Comparison of ENCODE assay signal across 12 cellular contexts in genomic region chr20:41889125-41889870, GRCh38.
DNase-seq lines count a peak whose midpoint lies in the region; ATAC-seq, FAIRE-seq and TF ChIP-seq lines count a peak whose summit lies in the region.
"Had no signal": no experiment of that assay in that cellular context is flagged by ENCODE, and none has a peak within 500 bp of the region (broad histone marks: within the 10 kb centered on the region; RNA-seq: fewer than 3 reads in every experiment).

No MANE protein-coding gene starts in this region.

- H3K27me3 Mint-ChIP-seq in progenitor cell of endocrine pancreas = peaks cover 2% of the 10 kb centered on the region

- TF ChIP-seq RAD21 in SK-N-SH (IDR thresholded peaks at IDR 0.05; ENCODE audit: low read length) (peak; percentile 77), GM12878 (IDR thresholded peaks at IDR 0.05; ENCODE audit: insufficient read depth, low read depth, low read length) (peak; percentile 51)

- H3K27ac Mint-ChIP-seq in progenitor cell of endocrine pancreas = no peak overlapping the region

- no peak overlapping the region for H3K9ac ChIP-seq in SK-N-SH
- no peak overlapping the region for H3K9ac ChIP-seq in GM12878 (ENCODE audit: control insufficient read depth, insufficient read depth, low read length)

- peaks cover 4% of the 10 kb centered on the region for H3K9me3 Mint-ChIP-seq in progenitor cell of endocrine pancreas (ENCODE audit: low read depth)

- FAIRE-seq in GM12878 (lab: Jason Lieb, UNC) = no peak
- FAIRE-seq: islet of Langerhans had no signal

- no peaks in the 10 kb centered on the region for H3F3A ChIP-seq in SK-N-SH (replicated peaks; ENCODE audit: insufficient read depth)

- H3K9me3 ChIP-seq in SK-N-SH (no peaks in the 10 kb centered on the region), GM12878 (replicated peaks; ENCODE audit: control insufficient read depth, insufficient read depth, low read length) (no peaks in the 10 kb centered on the region)
- H3K9me3 ChIP-seq: psoas muscle had no signal

- no peak for TF ChIP-seq EP300 in SK-N-SH (IDR thresholded peaks at IDR 0.05; ENCODE audit: borderline replicate concordance in 1 of 2, low read depth in 1 of 2, low read length in 1 of 2)
- TF ChIP-seq EP300 in GM12878 (IDR thresholded peaks at IDR 0.05; ENCODE audit: borderline replicate concordance in 1 of 2, control insufficient read depth in 1 of 2, low read depth in 2 of 2, low read length in 2 of 2) = no peak

- H3K4me1 Mint-ChIP-seq in progenitor cell of endocrine pancreas (ENCODE audit: low read depth) = peaks cover 8% of the 10 kb centered on the region

- no peaks in the 10 kb centered on the region for H3K27me3 ChIP-seq in SK-N-SH (ENCODE audit: insufficient read depth)
- no peaks in the 10 kb centered on the region for H3K27me3 ChIP-seq in GM12878 (replicated peaks in 1 of 2; ENCODE audit: control insufficient read depth in 2 of 2, insufficient read depth in 2 of 2, low read length in 1 of 2)

- H4K20me1 ChIP-seq in SK-N-SH (ENCODE audit: insufficient read depth) (no peaks in the 10 kb centered on the region), GM12878 (ENCODE audit: control insufficient read depth, insufficient read depth) (no peaks in the 10 kb centered on the region)

- H3K9me2 ChIP-seq in SK-N-SH = no peaks in the 10 kb centered on the region

- SMC1A ChIA-PET in GM12878 (lab: Charles Lee; ENCODE audit: uncharacterized antibody, unreplicated experiment) = interaction anchor here (1.0 kb wide), 1 partner anchor 11 kb away, joined by 4 read pairs; no protein-coding TSS in a partner anchor

- TF ChIP-seq CTCF in SK-N-SH (IDR thresholded peaks at IDR 0.05) (no peak), NB4 (IDR thresholded peaks at IDR 0.05; ENCODE audit: low read depth, low read length) (no peak), GM12878 (IDR thresholded peaks at IDR 0.05 in 2 of 3, conservative IDR thresholded peaks at IDR 0.05 in 1 of 3; ENCODE audit: control insufficient read depth in 2 of 3, extremely low read depth in 1 of 3, insufficient read depth in 1 of 3, low read depth in 3 of 3, low read length in 3 of 3) (peak in 2 of 3 experiments; percentile 17 to 29; a peak in 2 of 6 replicates), progenitor cell of endocrine pancreas (IDR thresholded peaks at IDR 0.05; ENCODE audit: unreplicated experiment) (peak; percentile 17)

- no TSS peak for BruUV-seq in GM12878 (replicated peaks; lab: Mats Ljungman, UMichigan)

- no peaks in the 10 kb centered on the region for H3K36me3 Mint-ChIP-seq in progenitor cell of endocrine pancreas (ENCODE audit: insufficient read depth)

- H3K36me3 ChIP-seq in SK-N-SH (replicated peaks in 1 of 2; ENCODE audit: control insufficient read depth in 1 of 2, insufficient read depth in 2 of 2, low read length in 1 of 2) = no peaks in the 10 kb centered on the region
- no peaks in the 10 kb centered on the region for H3K36me3 ChIP-seq in GM12878 (ENCODE audit: control insufficient read depth in 2 of 2, insufficient read depth in 2 of 2, low read length in 1 of 2)

- CTCF ChIA-PET in SK-N-SH (lab: Yijun Ruan, JAX) = interaction anchor here (0.6 to 2.2 kb wide), 26 partner anchors 10 to 1302 kb away, joined by 3 to 20 read pairs (median 4); partner anchors contain the start of gene PTPRT
- CTCF ChIA-PET in GM12878 (lab: Yijun Ruan, JAX) = interaction anchor here (0.8 to 1.2 kb wide), 2 partner anchors 11 to 1541 kb away, joined by 3 to 4 read pairs; no protein-coding TSS in a partner anchor

- H3K27ac ChIP-seq in SK-N-SH (ENCODE audit: low read depth in 2 of 2, low read length in 1 of 2) (no peak overlapping the region), GM12878 (ENCODE audit: control insufficient read depth, insufficient read depth) (no peak overlapping the region)
- H3K27ac ChIP-seq: psoas muscle had no signal

- H2AFZ ChIP-seq in SK-N-SH (ENCODE audit: low read depth) (no peak overlapping the region), GM12878 (ENCODE audit: control insufficient read depth, low read depth, low read length) (no peak overlapping the region)

- H3K4me3 Mint-ChIP-seq in progenitor cell of endocrine pancreas (ENCODE audit: low read depth) = no peak overlapping the region

- RAD21 ChIA-PET in GM12878 (lab: Charles Lee; ENCODE audit: unreplicated experiment) = no interaction called here

- DNase-seq in SK-N-SH = peak; percentile 47
- peak; percentile 23 for DNase-seq in NB4 (ENCODE audit: low read depth)
- no peak for DNase-seq in GM12878 (ENCODE audit: low read depth, low spot score)
- no peak for DNase-seq in progenitor cell of endocrine pancreas (ENCODE audit: low spot score, unreplicated experiment)
- no peak for DNase-seq in Right ventricle myocardium superior
- DNase-seq: activated CD4-positive, alpha-beta T cell treated with anti-CD3 and anti-CD28 coated beads, Interleukin-2, amount 50 U/mL, for 1 hour; AML-193; psoas muscle had no signal

- ATAC-seq in SK-N-SH treated with all-trans-retinoic acid at 6 μM for 48 hours = no peak
- no peak for ATAC-seq in GM12878
- no peak for ATAC-seq in HG03280 (IDR thresholded peaks at IDR 0.05; ENCODE audit: unreplicated experiment)
- ATAC-seq in HG03342 (IDR thresholded peaks at IDR 0.05; ENCODE audit: unreplicated experiment) = no peak
- ATAC-seq in Right ventricle myocardium superior (ENCODE audit: poor library complexity) = no peak
- ATAC-seq: psoas muscle had no signal

- POLR2A ChIA-PET in SK-N-SH (lab: Yijun Ruan, JAX) (no interaction called here), GM12878 (lab: Charles Lee) (no interaction called here)

- WGBS in SK-N-SH (ENCODE audit: low lambda C conversion rate) = 10% methylated on average over 3 of the region's 3 CpGs
- WGBS in GM12878 (ENCODE audit: insufficient coverage, insufficient replicate concordance, low lambda C conversion rate, missing lambda C conversion rate) = 2% methylated on average over 3 of the region's 3 CpGs

- in situ Hi-C loops in GM12878 (cut with MboI) = no loop called here

- H3K4me2 ChIP-seq in SK-N-SH (no peak overlapping the region), GM12878 (ENCODE audit: control insufficient read depth, insufficient read depth) (no peak overlapping the region)

- intact Hi-C loops in GM12878 (cut with micrococcal nuclease; ENCODE audit: unreplicated experiment) (no loop called here), Right ventricle myocardium superior (cut with DNase I) (no loop called here)

- H3K4me3 ChIP-seq in SK-N-SH (ENCODE audit: low read depth in 2 of 2, low read length in 1 of 2) = no peak overlapping the region
- no peak overlapping the region for H3K4me3 ChIP-seq in NB4 (ENCODE audit: low read depth, low read length)
- no peak overlapping the region for H3K4me3 ChIP-seq in GM12878
- H3K4me3 ChIP-seq: psoas muscle had no signal

- no peaks in the 10 kb centered on the region for H3K79me2 ChIP-seq in SK-N-SH (ENCODE audit: insufficient read depth)
- H3K79me2 ChIP-seq in GM12878 (ENCODE audit: control insufficient read depth, insufficient read depth, low read length) = no peaks in the 10 kb centered on the region

- TF ChIP-seq POLR2A in NB4 (IDR thresholded peaks at IDR 0.05; ENCODE audit: extremely low read depth, insufficient read length) (no peak), GM12878 (IDR thresholded peaks at IDR 0.05; ENCODE audit: low read depth, low read length) (no peak)

- H3K4me1 ChIP-seq in SK-N-SH (ENCODE audit: control insufficient read depth in 1 of 2, insufficient read depth in 2 of 2, low read depth in 1 of 2, low read length in 1 of 2) = no peaks in the 10 kb centered on the region
- H3K4me1 ChIP-seq in GM12878 (ENCODE audit: control insufficient read depth, insufficient read depth, low read length) = no peaks in the 10 kb centered on the region
- H3K4me1 ChIP-seq: psoas muscle had no signal

TF ChIP-seq in SK-N-SH, 30 proteins besides CTCF, POLR2A, EP300 and RAD21:
- TF ChIP-seq TAF1 (IDR thresholded peaks at IDR 0.05; ENCODE audit: borderline replicate concordance, low read depth, low read length) (no peak), SMC3 (IDR thresholded peaks at IDR 0.05; ENCODE audit: low read depth, low read length) (peak; percentile 36; the same call in 1 of the 2 replicates)

TF ChIP-seq in SK-N-SH treated with all-trans-retinoic acid at 6 μM for 48 hours, 23 proteins besides CTCF, POLR2A, EP300 and RAD21 (continues in another document):
- no peak for TF ChIP-seq ZNF8 (CRISPR knock-in tag; IDR thresholded peaks at IDR 0.05)
- no peak for TF ChIP-seq TCF4 (CRISPR knock-in tag; IDR thresholded peaks at IDR 0.05; ENCODE audit: borderline replicate concordance)
- no peak for TF ChIP-seq ARNTL (CRISPR knock-in tag; IDR thresholded peaks at IDR 0.05; ENCODE audit: borderline replicate concordance, low read depth)
- no peak for TF ChIP-seq ISL1 (CRISPR knock-in tag; IDR thresholded peaks at IDR 0.05)
- TF ChIP-seq ZFP3 (CRISPR knock-in tag; IDR thresholded peaks at IDR 0.05) = no peak

TF ChIP-seq in GM12878, 131 proteins besides CTCF, POLR2A, EP300 and RAD21:
- TF ChIP-seq ATF7 (IDR thresholded peaks at IDR 0.05; ENCODE audit: low read depth) = no peak
- no peak for TF ChIP-seq PBX3 (IDR thresholded peaks at IDR 0.05; ENCODE audit: insufficient replicate concordance, low read depth, low read length)
- no peak for TF ChIP-seq HSF1 (IDR thresholded peaks at IDR 0.05; ENCODE audit: low read depth, low read length)
- TF ChIP-seq NRF1 (conservative IDR thresholded peaks at IDR 0.05; ENCODE audit: low read depth, low read length) = no peak
- no peak for TF ChIP-seq CHD2 (IDR thresholded peaks at IDR 0.05; ENCODE audit: borderline replicate concordance, low read depth, low read length)
- TF ChIP-seq NR2C1 (IDR thresholded peaks at IDR 0.05) = no peak
- no peak for TF ChIP-seq CEBPB (IDR thresholded peaks at IDR 0.05; ENCODE audit: borderline replicate concordance in 1 of 2, low read depth in 2 of 2, low read length in 2 of 2)

Comparison
In these comparisons a context has a peak if more than half of its experiments do, and no peak if none do; other contexts are left out.
1. DNase-seq: peak in SK-N-SH (single experiment) and NB4 (single experiment); none in GM12878 (single experiment), progenitor cell of endocrine pancreas (single experiment) and Right ventricle myocardium superior (single experiment).
2. CTCF ChIP-seq: peak in GM12878 (2 of 3) and progenitor cell of endocrine pancreas (single experiment); none in SK-N-SH (single experiment) and NB4 (single experiment).
3. Of the 26 proteins assayed by ChIP-seq in both GM12878 and SK-N-SH: peak only in GM12878: CTCF; only in SK-N-SH: SMC3; in both: RAD21; in neither: 23.